In genomic region chr5:172834570-172835245, GRCh38 we compare ENCODE assay signal across 8 cellular contexts. TPM values are rescaled to one million over a fixed set of nuclear protein-coding genes. Genes with fewer than 3 reads are reported as not detected.
DNase-seq lines count a peak whose midpoint lies in the region; ATAC-seq lines count a peak whose summit lies in the region.

No MANE protein-coding gene starts in this region.

- no peaks in the 10 kb centered on the region for H3K9me3 Mint-ChIP-seq in CD8-positive, alpha-beta memory T cell
- H3K9me3 Mint-ChIP-seq in activated naive CD8-positive, alpha-beta T cell treated with anti-CD3 and anti-CD28 coated beads, Interleukin-2, amount 50 U/mL, for 24 hours = no peaks in the 10 kb centered on the region

- H3K27ac ChIP-seq in CD8-positive, alpha-beta memory T cell (ENCODE audit: low read depth, low read length) = peak overlapping the region; percentile 54

- H3K27me3 Mint-ChIP-seq in CD8-positive, alpha-beta memory T cell = no peaks in the 10 kb centered on the region
- H3K27me3 Mint-ChIP-seq in activated naive CD8-positive, alpha-beta T cell treated with anti-CD3 and anti-CD28 coated beads, Interleukin-2, amount 50 U/mL, for 24 hours = no peaks in the 10 kb centered on the region

- CTCF ChIA-PET in CD8-positive, alpha-beta memory T cell (lab: Charles Lee) = interaction anchor here (1.0 to 6.4 kb wide), 2 partner anchors 63 to 120 kb away, joined by 3 to 55 read pairs; partner anchors contain the start of gene DUSP1

- DNase-seq in CD8-positive, alpha-beta memory T cell = peak in 1 of 5 donors; percentile 14
- DNase-seq in HK-2 (ENCODE audit: unreplicated experiment) (peak; percentile 13), left ventricle myocardium superior (no peak), sciatic nerve (ENCODE audit: low spot score) (peak; percentile 69), MV-4-11 (lab: John Stamatoyannopoulos, UW) (no peak), NCI-H226 (no peak)
- DNase-seq in activated naive CD8-positive, alpha-beta T cell treated with anti-CD3 and anti-CD28 coated beads, Interleukin-2, amount 50 U/mL, for 24 hours = no peak

- peak overlapping the region; percentile 87 to 96 (median 91) for H3K4me3 Mint-ChIP-seq in CD8-positive, alpha-beta memory T cell
- H3K4me3 Mint-ChIP-seq in activated naive CD8-positive, alpha-beta T cell treated with anti-CD3 and anti-CD28 coated beads, Interleukin-2, amount 50 U/mL, for 24 hours = peak overlapping the region; percentile 79

- peaks cover 36% of the 10 kb centered on the region for H3K4me1 ChIP-seq in CD8-positive, alpha-beta memory T cell (ENCODE audit: insufficient read depth, low read length)

- ATAC-seq in activated naive CD8-positive, alpha-beta T cell treated with anti-CD3 and anti-CD28 coated beads, Interleukin-2, amount 50 U/mL, for 24 hours = peak; percentile 22
- peak; percentile 18 for ATAC-seq in left ventricle myocardium superior
- peak; percentile 33 for ATAC-seq in sciatic nerve
- no peak for ATAC-seq in HG02938 (IDR thresholded peaks at IDR 0.05; ENCODE audit: unreplicated experiment)

- POLR2A ChIA-PET in CD8-positive, alpha-beta memory T cell (lab: Charles Lee) = interaction anchor here (3.3 kb wide), 1 partner anchor 63 kb away, joined by 26 read pairs; the partner anchor contains the start of gene DUSP1

- peak overlapping the region; percentile 54 for H3K4me3 ChIP-seq in CD8-positive, alpha-beta memory T cell (ENCODE audit: low read length)

- no peaks in the 10 kb centered on the region for H3K36me3 ChIP-seq in CD8-positive, alpha-beta memory T cell (ENCODE audit: insufficient read depth, low read length)

- peak overlapping the region; percentile 59 to 97 (median 90) for H3K27ac Mint-ChIP-seq in CD8-positive, alpha-beta memory T cell
- peak overlapping the region; percentile 56 for H3K27ac Mint-ChIP-seq in activated naive CD8-positive, alpha-beta T cell treated with anti-CD3 and anti-CD28 coated beads, Interleukin-2, amount 50 U/mL, for 24 hours

- H3K4me1 Mint-ChIP-seq in CD8-positive, alpha-beta memory T cell = peaks cover 37 to 48% (median 42%) of the 10 kb centered on the region in 3 donors
- H3K4me1 Mint-ChIP-seq in activated naive CD8-positive, alpha-beta T cell treated with anti-CD3 and anti-CD28 coated beads, Interleukin-2, amount 50 U/mL, for 24 hours = peaks cover 45% of the 10 kb centered on the region

- intact Hi-C loops in left ventricle myocardium superior (cut with micrococcal nuclease) (no loop called here), sciatic nerve (cut with DNase I) (no loop called here)

- no peaks in the 10 kb centered on the region for H3K9me3 ChIP-seq in CD8-positive, alpha-beta memory T cell (ENCODE audit: low read length)

- H3K27me3 ChIP-seq in CD8-positive, alpha-beta memory T cell (ENCODE audit: insufficient read depth, low read length, poor library complexity, severe bottlenecking) = no peaks in the 10 kb centered on the region

- peaks cover 0 to 3% (median 0%) of the 10 kb centered on the region in 3 donors for H3K36me3 Mint-ChIP-seq in CD8-positive, alpha-beta memory T cell
- peaks cover 3% of the 10 kb centered on the region for H3K36me3 Mint-ChIP-seq in activated naive CD8-positive, alpha-beta T cell treated with anti-CD3 and anti-CD28 coated beads, Interleukin-2, amount 50 U/mL, for 24 hours (ENCODE audit: low read depth)

RNA-seq across cellular contexts. Expression of gene ERGIC1, which starts 0.7 kb away (rescaled TPM):
- total RNA-seq in CD8-positive, alpha-beta memory T cell = 10 to 100 TPM; 39.7 to 39.9 TPM
- polyA plus RNA-seq in CD8-positive, alpha-beta memory T cell = 25.9 TPM
- total RNA-seq in left ventricle myocardium superior (81.4 TPM), sciatic nerve (87.3 TPM)

Comparison
In these comparisons a context has a peak if more than half of its experiments do, and no peak if none do; other contexts are left out.
1. DNase-seq: peak in HK-2 (single experiment) and sciatic nerve (single experiment); none in activated naive CD8-positive, alpha-beta T cell treated with anti-CD3 and anti-CD28 coated beads, Interleukin-2, amount 50 U/mL, for 24 hours (single experiment), left ventricle myocardium superior (single experiment), MV-4-11 (single experiment) and NCI-H226 (single experiment).